In genomic region chr9:18857334-18857733, GRCh38 we compare ENCODE assay signal across 21 cellular contexts.
A peak's percentile ranks its signal among the peaks of the same experiment; 100 is the strongest.
DNase-seq lines count a peak whose midpoint lies in the region; ATAC-seq and TF ChIP-seq lines count a peak whose summit lies in the region.
"Had no signal": no experiment of that assay in that cellular context is flagged by ENCODE, and none has a peak within 500 bp of the region (broad histone marks: within the 10 kb centered on the region; RNA-seq: fewer than 3 reads in every experiment).

No MANE protein-coding gene starts in this region.

- peaks cover 8 to 47% (median 15%) of the 10 kb centered on the region in 3 donors for H3K4me1 ChIP-seq in gastroesophageal sphincter
- H3K4me1 ChIP-seq in suprapubic skin: peaks cover 6% of the 10 kb centered on the region
- H3K4me1 ChIP-seq in MM.1S (ENCODE audit: low read length): no peaks in the 10 kb centered on the region
- H3K4me1 ChIP-seq: BLaER1, SJSA1 had no signal

- H3K9me3 ChIP-seq in gastroesophageal sphincter: no peaks in the 10 kb centered on the region
- H3K9me3 ChIP-seq in suprapubic skin: no peaks in the 10 kb centered on the region
- no peaks in the 10 kb centered on the region for H3K9me3 ChIP-seq in MM.1S (replicated peaks; ENCODE audit: insufficient read depth, low read length)
- H3K9me3 ChIP-seq: BLaER1, SJSA1 had no signal

- no peaks in the 10 kb centered on the region for H3K9me3 Mint-ChIP-seq in HFFc6
- H3K9me3 Mint-ChIP-seq: CD4-positive, CD25-positive, alpha-beta regulatory T cell had no signal

- peak overlapping the region; percentile 12; the same call in 1 of the 2 replicates for H3K27ac Mint-ChIP-seq in HFFc6
- H3K27ac Mint-ChIP-seq: CD4-positive, CD25-positive, alpha-beta regulatory T cell had no signal

- H3K27me3 ChIP-seq in gastroesophageal sphincter (no peaks in the 10 kb centered on the region), suprapubic skin (no peaks in the 10 kb centered on the region), MM.1S (replicated peaks; ENCODE audit: insufficient read depth, low read length) (no peaks in the 10 kb centered on the region)
- H3K27me3 ChIP-seq: BLaER1, SJSA1 had no signal

- H3K4me3 ChIP-seq in gastroesophageal sphincter: no peak overlapping the region
- no peak overlapping the region for H3K4me3 ChIP-seq in suprapubic skin
- no peak overlapping the region for H3K4me3 ChIP-seq in MM.1S (ENCODE audit: low read length)
- H3K4me3 ChIP-seq: BLaER1, SJSA1 had no signal

- H3K4me2 ChIP-seq in MM.1S (ENCODE audit: low read depth, low read length): no peak overlapping the region
- H3K4me2 ChIP-seq: BLaER1 had no signal

- H3K4me3 Mint-ChIP-seq in HFFc6: no peak overlapping the region
- H3K4me3 Mint-ChIP-seq: CD4-positive, CD25-positive, alpha-beta regulatory T cell had no signal

- H3K79me2 ChIP-seq in MM.1S (ENCODE audit: low read length): no peaks in the 10 kb centered on the region

- DNase-seq in HFFc6: no peak
- DNase-seq in dermis blood vessel endothelial cell: peak; percentile 54
- no peak for DNase-seq in suprapubic skin (ENCODE audit: low spot score in 2 of 2)
- no peak for DNase-seq in MM.1S
- no peak for DNase-seq in NCI-H1694 treated with DMSO at 0.1 percent for 48 hours (lab: John Stamatoyannopoulos, UW)
- no peak for DNase-seq in activated CD4-positive, CD25-positive, alpha-beta regulatory T cell treated with anti-CD3 and anti-CD28 coated beads, Interleukin-2, amount 50 U/mL, for 72 hours
- DNase-seq: CD4-positive, CD25-positive, alpha-beta regulatory T cell; DMS153; DND-41; KBM-7; NCI-H1048; NCI-H1417; NCI-H1694; NCI-H2081; NCI-H2227 treated with DMSO at 0.1 percent for 48 hours; NCI-H526 treated with DMSO at 0.1 percent for 48 hours; Right ventricle myocardium superior; RPMI8226 had no signal

- H3K36me3 ChIP-seq in gastroesophageal sphincter (no peaks in the 10 kb centered on the region), suprapubic skin (no peaks in the 10 kb centered on the region), MM.1S (replicated peaks; ENCODE audit: insufficient read depth, low read length) (no peaks in the 10 kb centered on the region)
- H3K36me3 ChIP-seq: BLaER1, SJSA1 had no signal

- 76 to 91% methylated on average over 4 of the region's 4 CpGs for WGBS in gastroesophageal sphincter (ENCODE audit: low coverage in 1 of 2), 2 donors
- 54% methylated on average over 4 of the region's 4 CpGs for WGBS in suprapubic skin

- peaks cover 6% of the 10 kb centered on the region; the same call in 1 of the 2 replicates for H3K27me3 Mint-ChIP-seq in HFFc6 (ENCODE audit: insufficient read depth)

- TF ChIP-seq EP300 in gastroesophageal sphincter (IDR thresholded peaks at IDR 0.05): no peak
- no peak for TF ChIP-seq EP300 in suprapubic skin (IDR thresholded peaks at IDR 0.05)

- H3K9me2 ChIP-seq in MM.1S (replicated peaks; ENCODE audit: insufficient read depth, low read length): no peaks in the 10 kb centered on the region

- H3K27ac ChIP-seq in gastroesophageal sphincter: no peak overlapping the region
- H3K27ac ChIP-seq in suprapubic skin: peak overlapping the region; percentile 20
- no peak overlapping the region for H3K27ac ChIP-seq in MM.1S (ENCODE audit: low read length)
- H3K27ac ChIP-seq: BLaER1, SJSA1 had no signal

- H2AFZ ChIP-seq in MM.1S (ENCODE audit: low read length): no peak overlapping the region

- TF ChIP-seq CTCF in HFFc6 (IDR thresholded peaks at IDR 0.05) (no peak), gastroesophageal sphincter (IDR thresholded peaks at IDR 0.05) (no peak), suprapubic skin (IDR thresholded peaks at IDR 0.05) (no peak), MM.1S (IDR thresholded peaks at IDR 0.05; ENCODE audit: low read length) (no peak)

- H3K36me3 Mint-ChIP-seq in HFFc6 (ENCODE audit: low read depth): peaks cover 17% of the 10 kb centered on the region; the same call in 1 of the 2 replicates
- H3K36me3 Mint-ChIP-seq: CD4-positive, CD25-positive, alpha-beta regulatory T cell had no signal

- peak; percentile 39 for ATAC-seq in gastroesophageal sphincter

- no peak overlapping the region for H3K9ac ChIP-seq in MM.1S (ENCODE audit: low read length)
- H3K9ac ChIP-seq: BLaER1 had no signal

- TF ChIP-seq POLR2A in gastroesophageal sphincter (IDR thresholded peaks at IDR 0.05) (no peak), suprapubic skin (IDR thresholded peaks at IDR 0.05) (no peak)

- peaks cover 18% of the 10 kb centered on the region for H3K4me1 Mint-ChIP-seq in HFFc6 (ENCODE audit: low read depth)
- H3K4me1 Mint-ChIP-seq: CD4-positive, CD25-positive, alpha-beta regulatory T cell had no signal

- no peaks in the 10 kb centered on the region for H3F3A ChIP-seq in MM.1S (ENCODE audit: insufficient read depth, low read length)

- no peaks in the 10 kb centered on the region for H4K20me1 ChIP-seq in MM.1S (ENCODE audit: insufficient read depth, low read length)
- H4K20me1 ChIP-seq: BLaER1 had no signal
